In the genomic region with DNA sequence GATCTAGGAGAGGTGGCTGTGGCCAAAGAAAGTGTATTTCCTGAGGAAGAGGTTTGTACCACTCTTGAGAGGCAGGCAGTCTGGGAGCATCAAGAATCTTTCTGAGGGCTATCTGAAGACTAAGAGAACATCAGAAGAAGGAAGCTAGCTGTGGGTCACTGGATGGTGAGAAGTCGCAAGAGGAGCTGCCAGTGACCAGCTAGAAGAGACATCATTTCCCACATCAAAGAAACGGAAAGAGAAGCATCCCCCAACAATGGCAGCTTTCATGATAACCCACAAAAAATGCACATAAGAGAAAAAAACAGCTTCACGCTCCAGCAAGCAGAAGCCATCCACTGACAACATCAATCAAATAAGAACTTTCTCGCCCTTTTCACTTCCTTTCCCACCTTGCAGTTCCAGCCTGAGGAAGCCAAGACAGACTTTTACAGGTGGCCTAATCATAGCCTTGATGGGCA, we compare ENCODE assay signal across 11 cellular contexts.
DNase-seq lines count a peak whose midpoint lies in the region; ATAC-seq and FAIRE-seq lines count a peak whose summit lies in the region.
"Had no signal": no experiment of that assay in that cellular context is flagged by ENCODE, and none has a peak within 500 bp of the region (broad histone marks: within the 10 kb centered on the region; RNA-seq: fewer than 3 reads in every experiment).

No MANE protein-coding gene starts in this region.

- H3K27ac ChIP-seq in effector memory CD4-positive, alpha-beta T cell (ENCODE audit: insufficient read depth, low read length, poor library complexity, severe bottlenecking) = peak overlapping the region; percentile 3

- no peak for DNase-seq in GM18507 (ENCODE audit: extremely low spot score, insufficient read length, low read depth)
- no peak for DNase-seq in effector memory CD4-positive, alpha-beta T cell
- DNase-seq in dedifferentiated amniotic fluid mesenchymal stem cell (ENCODE audit: extremely low spot score) = no peak
- no peak for DNase-seq in GF-D8 (lab: John Stamatoyannopoulos, UW)
- no peak for DNase-seq in superior temporal gyrus (ENCODE audit: extremely low spot score)
- DNase-seq: left colon; NK-92 treated with Interleukin-12 subunit alpha and Interleukin-12 subunit beta, amount 100 ng/mL, for 24 hours had no signal

- ATAC-seq in GM21423 (IDR thresholded peaks at IDR 0.05; ENCODE audit: unreplicated experiment) (peak; percentile 87), HG03460 (IDR thresholded peaks at IDR 0.05; ENCODE audit: unreplicated experiment) (peak; percentile 82), HG02623 (IDR thresholded peaks at IDR 0.05; ENCODE audit: unreplicated experiment) (no peak)
- ATAC-seq: left colon, sciatic nerve had no signal

- H3K27me3 ChIP-seq in effector memory CD4-positive, alpha-beta T cell (replicated peaks; ENCODE audit: control insufficient read depth, insufficient read depth, low read length, poor library complexity, severe bottlenecking) = no peaks in the 10 kb centered on the region

- H3K9me3 ChIP-seq in effector memory CD4-positive, alpha-beta T cell (ENCODE audit: control insufficient read depth, low read length) = no peaks in the 10 kb centered on the region

- no peaks in the 10 kb centered on the region for H3K36me3 ChIP-seq in effector memory CD4-positive, alpha-beta T cell (ENCODE audit: control insufficient read depth, insufficient read depth, low read length)

- H3K4me3 ChIP-seq in effector memory CD4-positive, alpha-beta T cell (ENCODE audit: insufficient read depth, low read depth, low read length, poor library complexity, severe bottlenecking) = no peak overlapping the region

- FAIRE-seq in GM18507 (lab: Jason Lieb, UNC) = peak; percentile 83

- peaks cover 31% of the 10 kb centered on the region for H3K4me1 ChIP-seq in effector memory CD4-positive, alpha-beta T cell (ENCODE audit: control insufficient read depth, insufficient read depth, low read length, poor library complexity, severe bottlenecking)
